34 cellular contexts compared by ENCODE assay signal in the genomic region with DNA sequence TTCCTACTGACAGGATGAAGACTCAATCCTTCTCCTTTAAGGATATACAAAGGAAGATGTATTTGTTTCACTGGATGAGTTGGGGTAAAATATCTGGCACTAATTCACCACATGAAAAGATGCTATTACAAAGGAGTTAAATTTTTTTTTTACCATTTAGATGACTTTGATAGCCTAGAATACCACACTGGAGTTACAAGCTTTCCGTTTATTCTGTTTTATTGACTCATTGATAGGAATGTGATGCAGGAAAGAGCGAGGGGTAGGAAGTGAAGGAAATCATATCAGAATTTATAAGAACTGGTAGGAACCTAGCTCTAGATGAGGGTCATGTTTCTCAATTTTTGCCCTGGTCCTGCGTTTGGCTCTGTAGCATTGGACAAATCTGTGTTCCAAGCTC.
DNase-seq lines count a peak whose midpoint lies in the region; ATAC-seq, FAIRE-seq and TF ChIP-seq lines count a peak whose summit lies in the region.
"Had no signal": no experiment of that assay in that cellular context is flagged by ENCODE, and none has a peak within 500 bp of the region (broad histone marks: within the 10 kb centered on the region; RNA-seq: fewer than 3 reads in every experiment).

No MANE protein-coding gene starts in this region.

- no peak overlapping the region for H3K23ac ChIP-seq in mesendoderm (ENCODE audit: low read length)

- H2AFZ ChIP-seq in endothelial cell of umbilical vein (ENCODE audit: low read depth, low read length): peak overlapping the region; percentile 54

- CTCF ChIA-PET in endothelial cell of umbilical vein (lab: Charles Lee): interaction anchor here (1.3 to 3.1 kb wide), 4 partner anchors 17 to 823 kb away, joined by 4 to 13 read pairs (median 7); no protein-coding TSS in a partner anchor
- CTCF ChIA-PET in CD4-positive, alpha-beta T cell (lab: Charles Lee): no interaction called here

- H3K9me3 ChIP-seq in endothelial cell of umbilical vein (replicated peaks; ENCODE audit: control insufficient read depth, insufficient read depth, low read length): no peaks in the 10 kb centered on the region
- H3K9me3 ChIP-seq in CD4-positive, alpha-beta T cell (ENCODE audit: control insufficient read depth, low read length): no peaks in the 10 kb centered on the region
- H3K9me3 ChIP-seq: A549, BE2C, BLaER1, Caco-2 had no signal

- H3K4me1 ChIP-seq in endothelial cell of umbilical vein (ENCODE audit: control insufficient read depth, extremely low read depth, insufficient read depth, low read length) (peaks cover 33% of the 10 kb centered on the region), mesendoderm (ENCODE audit: control insufficient read depth, low read depth, low read length) (peaks cover 2% of the 10 kb centered on the region)
- H3K4me1 ChIP-seq: A549, BE2C, Caco-2 had no signal

- H3K27me3 ChIP-seq in endothelial cell of umbilical vein (ENCODE audit: control insufficient read depth in 2 of 2, insufficient read depth in 2 of 2, low read length in 2 of 2): no peaks in the 10 kb centered on the region
- H3K27me3 ChIP-seq in mesendoderm (ENCODE audit: insufficient read depth, low read length, poor library complexity): no peaks in the 10 kb centered on the region
- no peaks in the 10 kb centered on the region for H3K27me3 ChIP-seq in CD4-positive, alpha-beta T cell (ENCODE audit: control insufficient read depth, insufficient read depth, low read length)
- no peaks in the 10 kb centered on the region for H3K27me3 ChIP-seq in dorsolateral prefrontal cortex
- H3K27me3 ChIP-seq: BE2C; BLaER1; BLaER1 treated with 17β-estradiol and CSF1 and Interleukin-3, amounts not matched to agents 10 nM and 100 nM had no signal

- H4K20me1 ChIP-seq in endothelial cell of umbilical vein (replicated peaks; ENCODE audit: control insufficient read depth, extremely low read depth, insufficient read depth, low read length): no peaks in the 10 kb centered on the region
- H4K20me1 ChIP-seq: BLaER1; BLaER1 treated with 17β-estradiol and CSF1 and Interleukin-3, amounts not matched to agents 10 nM and 100 nM had no signal

- H4K5ac ChIP-seq in mesendoderm (ENCODE audit: low read length): no peak overlapping the region

- no peaks in the 10 kb centered on the region for H3K9me3 Mint-ChIP-seq in CD4-positive, alpha-beta T cell

- H3K56ac ChIP-seq in mesendoderm (ENCODE audit: low read length): no peak overlapping the region

- TF ChIP-seq CTCF in endothelial cell of umbilical vein (IDR thresholded peaks at IDR 0.05; ENCODE audit: extremely low read depth in 1 of 2, insufficient read depth in 1 of 2, low read depth in 1 of 2, low read length in 2 of 2) (no peak), dorsolateral prefrontal cortex (IDR thresholded peaks at IDR 0.05 in 54 of 56, conservative IDR thresholded peaks at IDR 0.05 in 2 of 56; ENCODE audit: low read depth in 1 of 56, partially characterized antibody in 56 of 56) (no peak)
- TF ChIP-seq CTCF in CD4-positive, alpha-beta T cell (IDR thresholded peaks at IDR 0.05): no peak

- H2BK15ac ChIP-seq in mesendoderm (replicated peaks; ENCODE audit: low read depth): no peak overlapping the region

- peak overlapping the region; percentile 75 for H3K18ac ChIP-seq in mesendoderm (ENCODE audit: low read length)

- DNase-seq in dermis blood vessel endothelial cell: peak; percentile 45
- DNase-seq in endothelial cell of umbilical vein (ENCODE audit: low read depth, low spot score): peak; percentile 63
- no peak for DNase-seq in mesendoderm
- no peak for DNase-seq in CD4-positive, alpha-beta T cell
- no peak for DNase-seq in dorsolateral prefrontal cortex
- DNase-seq: 8988T; ACHN; AML-193; BE2C; C1 segment of cervical spinal cord; Caco-2; Calu3; CD4-positive, alpha-beta memory T cell; CD4-positive, CD25-positive, alpha-beta regulatory T cell; CD8-positive, alpha-beta memory T cell; CD8-positive, alpha-beta T cell; COR-L47; DMS 273 treated with DMSO at 0.1 percent for 48 hours; DMS153; DMS53; DMS79; DMS79 treated with DMSO at 0.1 percent for 48 hours; DND-41; EL had no signal

- no peaks in the 10 kb centered on the region for H3K9me1 ChIP-seq in endothelial cell of umbilical vein (replicated peaks; ENCODE audit: control insufficient read depth, extremely low read depth, insufficient read depth, low read length)

- no peak overlapping the region for H3K4me3 ChIP-seq in endothelial cell of umbilical vein (replicated peaks in 1 of 3; ENCODE audit: insufficient read depth in 1 of 3, low read depth in 1 of 3, low read length in 3 of 3)
- H3K4me3 ChIP-seq in mesendoderm (ENCODE audit: low read length): no peak overlapping the region
- no peak overlapping the region for H3K4me3 ChIP-seq in dorsolateral prefrontal cortex
- H3K4me3 ChIP-seq: A549; BLaER1; BLaER1 treated with 17β-estradiol and CSF1 and Interleukin-3, amounts not matched to agents 10 nM and 100 nM had no signal

- H3K9ac ChIP-seq in endothelial cell of umbilical vein (replicated peaks; ENCODE audit: extremely low read depth, insufficient read depth, low read length) (no peak overlapping the region), mesendoderm (ENCODE audit: low read length) (no peak overlapping the region)
- H3K9ac ChIP-seq: BLaER1; BLaER1 treated with 17β-estradiol and CSF1 and Interleukin-3, amounts not matched to agents 10 nM and 100 nM had no signal

- H3K27ac ChIP-seq in endothelial cell of umbilical vein (ENCODE audit: insufficient read depth, low read depth, low read length): peak overlapping the region; percentile 75
- no peak overlapping the region for H3K27ac ChIP-seq in mesendoderm (ENCODE audit: low read depth, low read length)
- no peak overlapping the region for H3K27ac ChIP-seq in CD4-positive, alpha-beta T cell (ENCODE audit: low read depth, low read length)
- H3K27ac ChIP-seq in dorsolateral prefrontal cortex: no peak overlapping the region
- H3K27ac ChIP-seq: 22Rv1; A549; BLaER1; BLaER1 treated with 17β-estradiol and CSF1 and Interleukin-3, amounts not matched to agents 10 nM and 100 nM; C4-2B had no signal

- BruUV-seq in endothelial cell of umbilical vein (replicated peaks; lab: Mats Ljungman, UMichigan): no TSS peak

- H4K8ac ChIP-seq in mesendoderm (ENCODE audit: low read depth, low read length): no peak overlapping the region

- WGBS in mesendoderm (ENCODE audit: extremely low coverage, insufficient coverage, low lambda C conversion rate): no CpG with 5 or more reads among the region's 3 CpGs

- H3K79me1 ChIP-seq in mesendoderm (ENCODE audit: low read length): no peaks in the 10 kb centered on the region

- no peak overlapping the region for H3K4ac ChIP-seq in mesendoderm (ENCODE audit: low read depth, low read length)

- FAIRE-seq in endothelial cell of umbilical vein (lab: Jason Lieb, UNC): no peak
- FAIRE-seq: A204.1, A549, D721Med had no signal

- no peaks in the 10 kb centered on the region for H3K36me3 Mint-ChIP-seq in CD4-positive, alpha-beta T cell (ENCODE audit: low read depth)
- H3K36me3 Mint-ChIP-seq: CD14-positive monocyte; CD4-positive, alpha-beta memory T cell; CD4-positive, CD25-positive, alpha-beta regulatory T cell; CD8-positive, alpha-beta memory T cell; CD8-positive, alpha-beta T cell had no signal

- H3K4me2 ChIP-seq in endothelial cell of umbilical vein (ENCODE audit: insufficient read depth, low read length) (peak overlapping the region; percentile 2), mesendoderm (ENCODE audit: low read length) (no peak overlapping the region)
- H3K4me2 ChIP-seq: A549; BLaER1; BLaER1 treated with 17β-estradiol and CSF1 and Interleukin-3, amounts not matched to agents 10 nM and 100 nM had no signal

- no peak overlapping the region for H3K27ac Mint-ChIP-seq in CD4-positive, alpha-beta T cell
- H3K27ac Mint-ChIP-seq: B cell; CD14-positive monocyte; CD4-positive, alpha-beta memory T cell; CD4-positive, CD25-positive, alpha-beta regulatory T cell; CD8-positive, alpha-beta T cell had no signal

- dilution Hi-C loops in endothelial cell of umbilical vein (cut with MboI; ENCODE audit: extremely low pct_ligation_motif_present, low sequenced_read_pairs): no loop called here

- intact Hi-C loops in endothelial cell of umbilical vein (cut with micrococcal nuclease): loop anchor here (1.0 to 10.0 kb wide), 7 partner anchors 59 to 949 kb away; no protein-coding TSS in a partner anchor
- intact Hi-C loops in CD4-positive, alpha-beta T cell (cut with DNase I, micrococcal nuclease): no loop called here
- intact Hi-C loops in dorsolateral prefrontal cortex (cut with DNase I): no loop called here

- no peak overlapping the region for H2BK5ac ChIP-seq in mesendoderm (ENCODE audit: low read length)

- no peaks in the 10 kb centered on the region for H3K4me1 Mint-ChIP-seq in CD4-positive, alpha-beta T cell (ENCODE audit: low read depth)
- H3K4me1 Mint-ChIP-seq: B cell; CD4-positive, CD25-positive, alpha-beta regulatory T cell; CD8-positive, alpha-beta memory T cell had no signal

- no peak overlapping the region for H3K4me3 Mint-ChIP-seq in CD4-positive, alpha-beta T cell
- H3K4me3 Mint-ChIP-seq: B cell; CD14-positive monocyte; CD4-positive, alpha-beta memory T cell; CD8-positive, alpha-beta memory T cell; CD8-positive, alpha-beta T cell had no signal

- H3K27me3 Mint-ChIP-seq in CD4-positive, alpha-beta T cell: no peaks in the 10 kb centered on the region
- H3K27me3 Mint-ChIP-seq: B cell; CD4-positive, alpha-beta memory T cell; CD4-positive, CD25-positive, alpha-beta regulatory T cell; CD8-positive, alpha-beta memory T cell had no signal

- TF ChIP-seq POLR2A in endothelial cell of umbilical vein (IDR thresholded peaks at IDR 0.05; ENCODE audit: low read depth, low read length): no peak

- no peak for ATAC-seq in GM18909 (IDR thresholded peaks at IDR 0.05; ENCODE audit: poor library complexity, unreplicated experiment)
- no peak for ATAC-seq in CD4-positive, alpha-beta T cell (ENCODE audit: poor library complexity)
- ATAC-seq: A549; CD8-positive, alpha-beta T cell had no signal

- H3K79me2 ChIP-seq in endothelial cell of umbilical vein (ENCODE audit: control insufficient read depth, insufficient read depth, low read length) (no peaks in the 10 kb centered on the region), mesendoderm (ENCODE audit: control insufficient read depth, insufficient read depth, low read length) (no peaks in the 10 kb centered on the region)

- no peak overlapping the region for H2BK120ac ChIP-seq in mesendoderm (ENCODE audit: low read depth, low read length)

- POLR2A ChIA-PET in endothelial cell of umbilical vein (lab: Charles Lee): no interaction called here
- POLR2A ChIA-PET in CD4-positive, alpha-beta T cell (lab: Charles Lee): no interaction called here

- H3K36me3 ChIP-seq in endothelial cell of umbilical vein (ENCODE audit: control insufficient read depth in 2 of 2, extremely low read depth in 1 of 2, insufficient read depth in 2 of 2, low read length in 2 of 2): no peaks in the 10 kb centered on the region
- no peaks in the 10 kb centered on the region for H3K36me3 ChIP-seq in mesendoderm (ENCODE audit: control insufficient read depth, insufficient read depth, low read length)
- H3K36me3 ChIP-seq: BE2C; BLaER1; BLaER1 treated with 17β-estradiol and CSF1 and Interleukin-3, amounts not matched to agents 10 nM and 100 nM had no signal

- H2AK5ac ChIP-seq in mesendoderm (ENCODE audit: low read length): no peak overlapping the region

Comparison
In these comparisons a context has a peak if more than half of its experiments do, and no peak if none do; other contexts are left out.
1. DNase-seq: peak in dermis blood vessel endothelial cell (single experiment) and endothelial cell of umbilical vein (single experiment); none in mesendoderm (single experiment), CD4-positive, alpha-beta T cell (0 of 10) and dorsolateral prefrontal cortex (0 of 10).